ENCODE assay signal across 13 cellular contexts in genomic region chr7:37315752-37316711, GRCh38.
A peak's percentile ranks its signal among the peaks of the same experiment; 100 is the strongest.
DNase-seq lines count a peak whose midpoint lies in the region; ATAC-seq and TF ChIP-seq lines count a peak whose summit lies in the region.
"Had no signal": no experiment of that assay in that cellular context is flagged by ENCODE, and none has a peak within 500 bp of the region (broad histone marks: within the 10 kb centered on the region; RNA-seq: fewer than 3 reads in every experiment).

No MANE protein-coding gene starts in this region.

- H3K4me3 Mint-ChIP-seq in activated naive CD8-positive, alpha-beta T cell treated with anti-CD3 and anti-CD28 coated beads, Interleukin-2, amount 10 ng/mL, durations not matched to agents 7 days and 5 days = no peak overlapping the region
- no peak overlapping the region for H3K4me3 Mint-ChIP-seq in activated naive CD8-positive, alpha-beta T cell treated with anti-CD3 and anti-CD28 coated beads for 36 hours
- no peak overlapping the region for H3K4me3 Mint-ChIP-seq in activated CD4-positive, alpha-beta memory T cell treated with anti-CD3 and anti-CD28 coated beads, Interleukin-2, amount 10 ng/mL, durations not matched to agents 7 days and 5 days

- H3K36me3 ChIP-seq in lower lobe of right lung = no peaks in the 10 kb centered on the region
- H3K36me3 ChIP-seq in aorta (ENCODE audit: control insufficient read depth in 1 of 2, insufficient read depth in 2 of 2, low read length in 1 of 2) = no peaks in the 10 kb centered on the region

- H3K9me3 Mint-ChIP-seq in activated naive CD8-positive, alpha-beta T cell treated with anti-CD3 and anti-CD28 coated beads, Interleukin-2, amount 10 ng/mL, durations not matched to agents 7 days and 5 days = peaks cover 2% of the 10 kb centered on the region
- peaks cover 3% of the 10 kb centered on the region for H3K9me3 Mint-ChIP-seq in activated naive CD8-positive, alpha-beta T cell treated with anti-CD3 and anti-CD28 coated beads for 36 hours
- H3K9me3 Mint-ChIP-seq in activated CD4-positive, alpha-beta memory T cell treated with anti-CD3 and anti-CD28 coated beads, Interleukin-2, amount 10 ng/mL, durations not matched to agents 7 days and 5 days = no peaks in the 10 kb centered on the region

- no peak overlapping the region for H3K4me3 ChIP-seq in lower lobe of right lung
- no peak overlapping the region for H3K4me3 ChIP-seq in aorta (ENCODE audit: low read length in 2 of 2)
- H3K4me3 ChIP-seq: body of pancreas had no signal

- intact Hi-C loops in lower lobe of right lung (cut with DNase I) (no loop called here), aorta (cut with DNase I) (no loop called here)

- WGBS in aorta, 2 donors = 92 to 95% methylated on average over 5 of the region's 5 CpGs

- H3K27me3 ChIP-seq in lower lobe of right lung (ENCODE audit: low read depth) (no peaks in the 10 kb centered on the region), aorta (ENCODE audit: control insufficient read depth in 1 of 2, insufficient read depth in 2 of 2, low read length in 1 of 2) (no peaks in the 10 kb centered on the region)
- H3K27me3 ChIP-seq: body of pancreas had no signal

- TF ChIP-seq CTCF in lower lobe of right lung (IDR thresholded peaks at IDR 0.05) = no peak

- no peak for ATAC-seq in activated naive CD8-positive, alpha-beta T cell treated with anti-CD3 and anti-CD28 coated beads, Interleukin-2, amount 10 ng/mL, durations not matched to agents 7 days and 5 days (ENCODE audit: low read depth)
- ATAC-seq in lower lobe of right lung (peak; percentile 76 to 85), aorta (ENCODE audit: low FRiP score) (peak; percentile 15), GM21528 (IDR thresholded peaks at IDR 0.05; ENCODE audit: low FRiP score, unreplicated experiment) (no peak)
- ATAC-seq: body of pancreas; PC-3; stimulated activated naive CD8-positive, alpha-beta T cell treated with anti-CD3 and anti-CD28 coated beads, Interleukin-15, Interleukin-2, amounts not matched to agents 100 U/mL and 50 U/mL, for 24 hours had no signal

- H3K4me1 ChIP-seq in lower lobe of right lung = peaks cover 22% of the 10 kb centered on the region
- no peaks in the 10 kb centered on the region for H3K4me1 ChIP-seq in aorta (ENCODE audit: control insufficient read depth in 1 of 2, insufficient read depth in 2 of 2, low read length in 2 of 2)
- H3K4me1 ChIP-seq: body of pancreas had no signal

- H3K27me3 Mint-ChIP-seq in activated naive CD8-positive, alpha-beta T cell treated with anti-CD3 and anti-CD28 coated beads, Interleukin-2, amount 10 ng/mL, durations not matched to agents 7 days and 5 days = no peaks in the 10 kb centered on the region
- no peaks in the 10 kb centered on the region for H3K27me3 Mint-ChIP-seq in activated naive CD8-positive, alpha-beta T cell treated with anti-CD3 and anti-CD28 coated beads for 36 hours
- H3K27me3 Mint-ChIP-seq in activated CD4-positive, alpha-beta memory T cell treated with anti-CD3 and anti-CD28 coated beads, Interleukin-2, amount 10 ng/mL, durations not matched to agents 7 days and 5 days = no peaks in the 10 kb centered on the region

- no peak for DNase-seq in activated naive CD8-positive, alpha-beta T cell treated with anti-CD3 and anti-CD28 coated beads, Interleukin-2, amount 10 ng/mL, durations not matched to agents 7 days and 5 days
- DNase-seq in activated naive CD8-positive, alpha-beta T cell treated with anti-CD3 and anti-CD28 coated beads for 36 hours = no peak
- no peak for DNase-seq in activated CD4-positive, alpha-beta memory T cell treated with anti-CD3 and anti-CD28 coated beads, Interleukin-2, amount 10 ng/mL, durations not matched to agents 7 days and 5 days
- DNase-seq in lower lobe of right lung (peak; percentile 55), aorta (no peak), kidney tubule cell (ENCODE audit: low spot score) (no peak)
- no peak for DNase-seq in stimulated activated CD4-positive, alpha-beta T cell treated with anti-CD3 and anti-CD28 coated beads, Interleukin-2, amount 100 ng/mL, for 24 hours
- DNase-seq: ACHN; NCI-H2029 treated with DMSO at 0.1 percent for 48 hours; PC-3; stimulated activated naive CD8-positive, alpha-beta T cell treated with anti-CD3 and anti-CD28 coated beads, Interleukin-15, Interleukin-2, amounts not matched to agents 100 U/mL and 50 U/mL, for 24 hours had no signal

- H3K9me3 ChIP-seq in lower lobe of right lung (no peaks in the 10 kb centered on the region), aorta (ENCODE audit: control insufficient read depth, low read length) (no peaks in the 10 kb centered on the region)
- H3K9me3 ChIP-seq: body of pancreas had no signal

- H3K4me1 Mint-ChIP-seq in activated naive CD8-positive, alpha-beta T cell treated with anti-CD3 and anti-CD28 coated beads, Interleukin-2, amount 10 ng/mL, durations not matched to agents 7 days and 5 days = peaks cover 21% of the 10 kb centered on the region
- H3K4me1 Mint-ChIP-seq in activated naive CD8-positive, alpha-beta T cell treated with anti-CD3 and anti-CD28 coated beads for 36 hours = peaks cover 39% of the 10 kb centered on the region
- peaks cover 51% of the 10 kb centered on the region for H3K4me1 Mint-ChIP-seq in activated CD4-positive, alpha-beta memory T cell treated with anti-CD3 and anti-CD28 coated beads, Interleukin-2, amount 10 ng/mL, durations not matched to agents 7 days and 5 days

- no peak overlapping the region for H3K27ac ChIP-seq in lower lobe of right lung
- no peak overlapping the region for H3K27ac ChIP-seq in aorta (ENCODE audit: low read depth in 1 of 2, low read length in 2 of 2)

- H3K27ac Mint-ChIP-seq in activated naive CD8-positive, alpha-beta T cell treated with anti-CD3 and anti-CD28 coated beads, Interleukin-2, amount 10 ng/mL, durations not matched to agents 7 days and 5 days = peak overlapping the region; percentile 7
- H3K27ac Mint-ChIP-seq in activated naive CD8-positive, alpha-beta T cell treated with anti-CD3 and anti-CD28 coated beads for 36 hours = no peak overlapping the region
- H3K27ac Mint-ChIP-seq in activated CD4-positive, alpha-beta memory T cell treated with anti-CD3 and anti-CD28 coated beads, Interleukin-2, amount 10 ng/mL, durations not matched to agents 7 days and 5 days = peak overlapping the region; percentile 37

- POLR2A ChIA-PET in activated naive CD8-positive, alpha-beta T cell treated with anti-CD3 and anti-CD28 coated beads, Interleukin-2, amount 10 ng/mL, durations not matched to agents 7 days and 5 days (lab: Charles Lee) = no interaction called here
- POLR2A ChIA-PET in activated CD4-positive, alpha-beta memory T cell treated with anti-CD3 and anti-CD28 coated beads, Interleukin-2, amount 10 ng/mL, durations not matched to agents 7 days and 5 days (lab: Charles Lee) = interaction anchor here (1.2 kb wide), 1 partner anchor 10 kb away, joined by 3 read pairs; no protein-coding TSS in a partner anchor

- CTCF ChIA-PET in activated CD4-positive, alpha-beta memory T cell treated with anti-CD3 and anti-CD28 coated beads, Interleukin-2, amount 10 ng/mL, durations not matched to agents 7 days and 5 days (lab: Charles Lee) = interaction anchor here (0.7 to 1.7 kb wide), 3 partner anchors 26 to 39 kb away, joined by 3 read pairs; no protein-coding TSS in a partner anchor

- H3K36me3 Mint-ChIP-seq in activated naive CD8-positive, alpha-beta T cell treated with anti-CD3 and anti-CD28 coated beads, Interleukin-2, amount 10 ng/mL, durations not matched to agents 7 days and 5 days = peaks cover 48% of the 10 kb centered on the region
- peaks cover 47% of the 10 kb centered on the region for H3K36me3 Mint-ChIP-seq in activated naive CD8-positive, alpha-beta T cell treated with anti-CD3 and anti-CD28 coated beads for 36 hours
- peaks cover 56% of the 10 kb centered on the region for H3K36me3 Mint-ChIP-seq in activated CD4-positive, alpha-beta memory T cell treated with anti-CD3 and anti-CD28 coated beads, Interleukin-2, amount 10 ng/mL, durations not matched to agents 7 days and 5 days (ENCODE audit: low read depth)

Comparison
In these comparisons a context has a peak if more than half of its experiments do, and no peak if none do; other contexts are left out.
1. ATAC-seq: peak in lower lobe of right lung (2 of 2) and aorta (single experiment); none in activated naive CD8-positive, alpha-beta T cell treated with anti-CD3 and anti-CD28 coated beads, Interleukin-2, amount 10 ng/mL, durations not matched to agents 7 days and 5 days (single experiment) and GM21528 (single experiment).